9 cellular contexts compared by ENCODE assay signal in the genomic region with DNA sequence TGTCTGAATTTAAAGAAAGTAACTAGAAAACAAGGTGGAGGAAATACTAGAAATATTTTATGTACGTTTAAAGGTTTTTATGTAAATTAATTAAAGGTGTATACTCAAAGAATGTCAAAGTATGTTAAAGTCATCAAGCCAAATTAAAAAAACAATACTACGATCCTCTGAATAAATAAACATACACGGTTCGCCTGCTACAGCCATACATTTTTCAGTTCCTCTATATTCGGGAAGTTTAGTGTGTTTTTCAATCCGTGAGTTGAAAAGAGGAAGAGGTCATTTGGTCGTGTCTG. TPM values are rescaled to one million over a fixed set of nuclear protein-coding genes. Genes with fewer than 3 reads are reported as not detected.
DNase-seq lines count a peak whose midpoint lies in the region; ATAC-seq, FAIRE-seq and TF ChIP-seq lines count a peak whose summit lies in the region.
"Had no signal": no experiment of that assay in that cellular context is flagged by ENCODE, and none has a peak within 500 bp of the region (broad histone marks: within the 10 kb centered on the region; RNA-seq: fewer than 3 reads in every experiment).

No MANE protein-coding gene starts in this region.

- no peaks in the 10 kb centered on the region for H3K27me3 Mint-ChIP-seq in Calu3 (ENCODE audit: unreplicated experiment)

- dilution Hi-C loops in endothelial cell of umbilical vein (cut with MboI; ENCODE audit: extremely low pct_ligation_motif_present, low sequenced_read_pairs) = no loop called here

- H3K79me2 ChIP-seq in endothelial cell of umbilical vein (ENCODE audit: control insufficient read depth, insufficient read depth, low read length) = peaks cover 53% of the 10 kb centered on the region

- H3K27ac Mint-ChIP-seq in Calu3 (ENCODE audit: unreplicated experiment) = peak overlapping the region; percentile 50

- DNase-seq in Calu3 (no peak), Panc1 (ENCODE audit: low read depth, low spot score) (no peak), endothelial cell of umbilical vein (ENCODE audit: low read depth, low spot score) (no peak), ovary (no peak), Ammon's horn (ENCODE audit: low spot score) (no peak), SK-N-DZ (ENCODE audit: low spot score) (no peak)

- peak overlapping the region; percentile 100 for H3K4me2 ChIP-seq in endothelial cell of umbilical vein (ENCODE audit: insufficient read depth, low read length)

- H3K4me1 ChIP-seq in Panc1 (ENCODE audit: control insufficient read depth, insufficient read depth, low read length) = peaks cover 20% of the 10 kb centered on the region
- H3K4me1 ChIP-seq in endothelial cell of umbilical vein (ENCODE audit: control insufficient read depth, extremely low read depth, insufficient read depth, low read length) = peaks cover 26% of the 10 kb centered on the region
- peaks cover 5% of the 10 kb centered on the region for H3K4me1 ChIP-seq in ovary (ENCODE audit: insufficient read depth)

- WGBS in ovary, 3 donors = 1% methylated on average over 7 of the region's 7 CpGs

- no peaks in the 10 kb centered on the region for H3K9me3 ChIP-seq in Panc1 (ENCODE audit: control insufficient read depth, insufficient read depth, low read depth, low read length)
- no peaks in the 10 kb centered on the region for H3K9me3 ChIP-seq in endothelial cell of umbilical vein (replicated peaks; ENCODE audit: control insufficient read depth, insufficient read depth, low read length)
- no peaks in the 10 kb centered on the region for H3K9me3 ChIP-seq in ovary

- TF ChIP-seq CTCF in Calu3 (IDR thresholded peaks at IDR 0.05; ENCODE audit: unreplicated experiment) (no peak), Panc1 (IDR thresholded peaks at IDR 0.05) (no peak), endothelial cell of umbilical vein (IDR thresholded peaks at IDR 0.05; ENCODE audit: extremely low read depth in 1 of 2, insufficient read depth in 1 of 2, low read depth in 1 of 2, low read length in 2 of 2) (no peak), ovary (IDR thresholded peaks at IDR 0.05) (no peak)

- TSS peak; percentile 45 for BruUV-seq in Calu3 (replicated peaks; lab: Mats Ljungman, UMichigan)
- no TSS peak for BruUV-seq in Panc1 (replicated peaks; lab: Mats Ljungman, UMichigan)
- no TSS peak for BruUV-seq in endothelial cell of umbilical vein (replicated peaks; lab: Mats Ljungman, UMichigan)

- TF ChIP-seq POLR2A in endothelial cell of umbilical vein (IDR thresholded peaks at IDR 0.05; ENCODE audit: low read depth, low read length) (no peak), ovary (IDR thresholded peaks at IDR 0.05) (no peak)

- peak overlapping the region; percentile 82 for H3K27ac ChIP-seq in Panc1 (ENCODE audit: low read length)
- peak overlapping the region; percentile 63 for H3K27ac ChIP-seq in endothelial cell of umbilical vein (ENCODE audit: insufficient read depth, low read depth, low read length)
- H3K27ac ChIP-seq in ovary = peak overlapping the region in 1 of 2 donors; percentile 78

- CTCF ChIA-PET in Calu3 (lab: Charles Lee) (interaction anchor here (0.9 to 1.4 kb wide), 3 partner anchors 28 to 203 kb away, joined by 3 to 5 read pairs (median 3); no protein-coding TSS in a partner anchor), Panc1 (lab: Charles Lee) (interaction anchor here (0.7 kb wide), 1 partner anchor 240 kb away, joined by 3 read pairs; no protein-coding TSS in a partner anchor), endothelial cell of umbilical vein (lab: Charles Lee) (interaction anchor here (0.8 to 1.7 kb wide), 7 partner anchors 15 to 885 kb away, joined by 3 to 19 read pairs (median 5); no protein-coding TSS in a partner anchor)

- peak overlapping the region; percentile 90 for H3K9ac ChIP-seq in endothelial cell of umbilical vein (replicated peaks; ENCODE audit: extremely low read depth, insufficient read depth, low read length)

- peaks cover 38% of the 10 kb centered on the region for H3K4me1 Mint-ChIP-seq in Calu3 (ENCODE audit: low read depth, unreplicated experiment)

- H3K36me3 ChIP-seq in Panc1 (ENCODE audit: control insufficient read depth, insufficient read depth, low read length) = peaks cover 5% of the 10 kb centered on the region; the same call in 1 of the 2 replicates
- H3K36me3 ChIP-seq in endothelial cell of umbilical vein (ENCODE audit: control insufficient read depth in 2 of 2, extremely low read depth in 1 of 2, insufficient read depth in 2 of 2, low read length in 2 of 2) = peaks cover 0 to 3% of the 10 kb centered on the region in 2 experiments
- H3K36me3 ChIP-seq in ovary = no peaks in the 10 kb centered on the region

- H3K9me3 Mint-ChIP-seq in Calu3 (ENCODE audit: low read depth, unreplicated experiment) = peaks cover 2% of the 10 kb centered on the region

- ATAC-seq in Panc1 (no peak), HG03108 (IDR thresholded peaks at IDR 0.05; ENCODE audit: unreplicated experiment) (no peak), HG03354 (IDR thresholded peaks at IDR 0.05; ENCODE audit: poor library complexity, severe bottlenecking, unreplicated experiment) (no peak)

- no peak for TF ChIP-seq EP300 in ovary (IDR thresholded peaks at IDR 0.05)

- H2AFZ ChIP-seq in endothelial cell of umbilical vein (ENCODE audit: low read depth, low read length) = peak overlapping the region; percentile 95

- no peak for FAIRE-seq in endothelial cell of umbilical vein (lab: Jason Lieb, UNC)

- H3K4me3 ChIP-seq in Panc1 (ENCODE audit: low read depth in 2 of 2, low read length in 2 of 2) (peak overlapping the region; percentile 71 to 81), endothelial cell of umbilical vein (replicated peaks in 1 of 3; ENCODE audit: insufficient read depth in 1 of 3, low read depth in 1 of 3, low read length in 3 of 3) (peak overlapping the region; percentile 73 to 99 (median 98)), ovary (peak overlapping the region; percentile 72)

- intact Hi-C loops in Calu3 (cut with micrococcal nuclease; ENCODE audit: unreplicated experiment) = no loop called here
- intact Hi-C loops in Panc1 (cut with micrococcal nuclease; ENCODE audit: unreplicated experiment) = no loop called here
- intact Hi-C loops in endothelial cell of umbilical vein (cut with micrococcal nuclease) = loop anchor here (5.0 kb wide), 1 partner anchor 300 kb away; the partner anchor contains the start of gene RPS12
- intact Hi-C loops in ovary (cut with DNase I) = no loop called here

- H3K9me1 ChIP-seq in endothelial cell of umbilical vein (replicated peaks; ENCODE audit: control insufficient read depth, extremely low read depth, insufficient read depth, low read length) = no peaks in the 10 kb centered on the region

- H3K4me3 Mint-ChIP-seq in Calu3 (ENCODE audit: low read depth, unreplicated experiment) = peak overlapping the region; percentile 96

- no peaks in the 10 kb centered on the region for H4K20me1 ChIP-seq in endothelial cell of umbilical vein (replicated peaks; ENCODE audit: control insufficient read depth, extremely low read depth, insufficient read depth, low read length)

- H3K27me3 ChIP-seq in Panc1 (ENCODE audit: control insufficient read depth, insufficient read depth, low read length) (peaks cover 14% of the 10 kb centered on the region; the same call in 1 of the 2 replicates), endothelial cell of umbilical vein (ENCODE audit: control insufficient read depth in 2 of 2, insufficient read depth in 2 of 2, low read length in 2 of 2) (peaks cover 6 to 23% of the 10 kb centered on the region in 2 experiments), ovary (no peaks in the 10 kb centered on the region)

- POLR2A ChIA-PET in Panc1 (lab: Charles Lee) (interaction anchor here (0.5 to 0.7 kb wide), 2 partner anchors 297 to 586 kb away, joined by 5 read pairs; no protein-coding TSS in a partner anchor), endothelial cell of umbilical vein (lab: Charles Lee) (no interaction called here)

- peaks cover 23% of the 10 kb centered on the region for H3K36me3 Mint-ChIP-seq in Calu3 (ENCODE audit: insufficient read depth, unreplicated experiment)

- in situ Hi-C loops in Panc1 (cut with HindIII; ENCODE audit: low pct_unique_long_range_greater_than_20kb, low sequenced_read_pairs) = no loop called here

RNA-seq across cellular contexts. Expression of gene STX7, which starts 0.6 kb away (rescaled TPM):
- total RNA-seq in Calu3 (2022) = 66.8 and 73.2 TPM in 2 replicates
- total RNA-seq in Panc1 (2021; ENCODE audit: unreplicated experiment) = 40.6 TPM
- 30.5 TPM for polyA plus RNA-seq in Panc1 (2012; ENCODE audit: insufficient read length)
- 42.5 and 45.5 TPM in 2 replicates for total RNA-seq in endothelial cell of umbilical vein
- polyA plus RNA-seq in endothelial cell of umbilical vein = 9.2 and 13.4 TPM in 2 replicates
- polyA plus RNA-seq in endothelial cell of umbilical vein (2011; cell fraction: cytosol; rRNA removed) = 23.1 and 24.0 TPM in 2 replicates
- 25.6 and 31.9 TPM in 2 replicates for polyA plus RNA-seq in endothelial cell of umbilical vein (2011; cell fraction: nucleus; rRNA removed)
- 39.9 and 43.9 TPM in 2 replicates for polyA plus RNA-seq in endothelial cell of umbilical vein (2012)
- 39.6 and 39.8 TPM in 2 replicates for polyA minus RNA-seq in endothelial cell of umbilical vein
- polyA minus RNA-seq in endothelial cell of umbilical vein (2011; cell fraction: cytosol; rRNA and poly(A)+ RNA removed) = 5.1 TPM
- polyA minus RNA-seq in endothelial cell of umbilical vein (2011; cell fraction: nucleus; rRNA and poly(A)+ RNA removed) = 29.2 and 38.3 TPM in 2 replicates
- total RNA-seq in ovary = 10 to 100 TPM; 23.4 to 51.5 (median 44.0) TPM
- 10 to 100 TPM; 21.3 to 57.2 TPM for polyA plus RNA-seq in ovary
- polyA plus RNA-seq in SK-N-DZ (2014; cell fraction: cytosol; rRNA removed) = 18.1 and 24.8 TPM in 2 replicates
- 12.4 and 19.4 TPM in 2 replicates for polyA plus RNA-seq in SK-N-DZ (2014; cell fraction: nucleus; rRNA removed)

RNA-seq across cellular contexts. Expression of gene TAAR9, which starts 25.8 kb away (rescaled TPM):
- total RNA-seq in Calu3 (2022) (not detected in 2 replicates), Panc1 (2021; ENCODE audit: unreplicated experiment) (not detected), endothelial cell of umbilical vein (not detected in 2 replicates), ovary (not detected)
- polyA plus RNA-seq in Panc1 (2012; ENCODE audit: insufficient read length) = not detected
- polyA plus RNA-seq in endothelial cell of umbilical vein (not detected in 2 replicates), ovary (not detected)
- polyA plus RNA-seq in endothelial cell of umbilical vein (2011; cell fraction: cytosol; rRNA removed) = not detected in 2 replicates
- polyA plus RNA-seq in endothelial cell of umbilical vein (2011; cell fraction: nucleus; rRNA removed) = not detected in 2 replicates
- polyA plus RNA-seq in endothelial cell of umbilical vein (2012) = not detected in 2 replicates
- not detected in 2 replicates for polyA minus RNA-seq in endothelial cell of umbilical vein
- polyA minus RNA-seq in endothelial cell of umbilical vein (2011; cell fraction: cytosol; rRNA and poly(A)+ RNA removed) = not detected
- polyA minus RNA-seq in endothelial cell of umbilical vein (2011; cell fraction: nucleus; rRNA and poly(A)+ RNA removed) = not detected in 2 replicates
- polyA plus RNA-seq in SK-N-DZ (2014; cell fraction: cytosol; rRNA removed) = not detected in 2 replicates
- polyA plus RNA-seq in SK-N-DZ (2014; cell fraction: nucleus; rRNA removed) = not detected in 2 replicates
- total RNA-seq: dermis microvascular lymphatic vessel endothelial cell had no signal

RNA-seq across cellular contexts. Expression of gene TAAR8, which starts 40.2 kb away (rescaled TPM):
- total RNA-seq in Calu3 (2022) (not detected in 2 replicates), Panc1 (2021; ENCODE audit: unreplicated experiment) (not detected), endothelial cell of umbilical vein (not detected in 2 replicates), ovary (not detected)
- not detected for polyA plus RNA-seq in Panc1 (2012; ENCODE audit: insufficient read length)
- polyA plus RNA-seq in endothelial cell of umbilical vein (not detected in 2 replicates), ovary (not detected)
- polyA plus RNA-seq in endothelial cell of umbilical vein (2011; cell fraction: cytosol; rRNA removed) = not detected in 2 replicates
- polyA plus RNA-seq in endothelial cell of umbilical vein (2011; cell fraction: nucleus; rRNA removed) = not detected in 2 replicates
- polyA plus RNA-seq in endothelial cell of umbilical vein (2012) = not detected in 2 replicates
- not detected in 2 replicates for polyA minus RNA-seq in endothelial cell of umbilical vein
- polyA minus RNA-seq in endothelial cell of umbilical vein (2011; cell fraction: cytosol; rRNA and poly(A)+ RNA removed) = not detected
- not detected in 2 replicates for polyA minus RNA-seq in endothelial cell of umbilical vein (2011; cell fraction: nucleus; rRNA and poly(A)+ RNA removed)
- polyA plus RNA-seq in SK-N-DZ (2014; cell fraction: cytosol; rRNA removed) = not detected in 2 replicates
- polyA plus RNA-seq in SK-N-DZ (2014; cell fraction: nucleus; rRNA removed) = not detected in 2 replicates
- total RNA-seq: dermis microvascular lymphatic vessel endothelial cell had no signal

RNA-seq across cellular contexts. Expression of gene TAAR6, which starts 57.8 kb away (rescaled TPM):
- total RNA-seq in Calu3 (2022) = not detected in 2 replicates
- total RNA-seq in Panc1 (2021; ENCODE audit: unreplicated experiment) = not detected
- not detected for polyA plus RNA-seq in Panc1 (2012; ENCODE audit: insufficient read length)
- total RNA-seq in endothelial cell of umbilical vein = not detected in 2 replicates
- not detected in 2 replicates for polyA plus RNA-seq in endothelial cell of umbilical vein
- not detected in 2 replicates for polyA plus RNA-seq in endothelial cell of umbilical vein (2011; cell fraction: cytosol; rRNA removed)
- polyA plus RNA-seq in endothelial cell of umbilical vein (2011; cell fraction: nucleus; rRNA removed) = not detected in 2 replicates
- polyA plus RNA-seq in endothelial cell of umbilical vein (2012) = not detected in 2 replicates
- polyA minus RNA-seq in endothelial cell of umbilical vein = not detected in 2 replicates
- not detected for polyA minus RNA-seq in endothelial cell of umbilical vein (2011; cell fraction: cytosol; rRNA and poly(A)+ RNA removed)
- polyA minus RNA-seq in endothelial cell of umbilical vein (2011; cell fraction: nucleus; rRNA and poly(A)+ RNA removed) = not detected in 2 replicates
- not detected for total RNA-seq in ovary
- not detected for polyA plus RNA-seq in ovary
- polyA plus RNA-seq in SK-N-DZ (2014; cell fraction: cytosol; rRNA removed) = not detected in 2 replicates
- not detected in 2 replicates for polyA plus RNA-seq in SK-N-DZ (2014; cell fraction: nucleus; rRNA removed)
- total RNA-seq: dermis microvascular lymphatic vessel endothelial cell had no signal
